Comparison of ENCODE assay signal across 30 cellular contexts in the genomic region with DNA sequence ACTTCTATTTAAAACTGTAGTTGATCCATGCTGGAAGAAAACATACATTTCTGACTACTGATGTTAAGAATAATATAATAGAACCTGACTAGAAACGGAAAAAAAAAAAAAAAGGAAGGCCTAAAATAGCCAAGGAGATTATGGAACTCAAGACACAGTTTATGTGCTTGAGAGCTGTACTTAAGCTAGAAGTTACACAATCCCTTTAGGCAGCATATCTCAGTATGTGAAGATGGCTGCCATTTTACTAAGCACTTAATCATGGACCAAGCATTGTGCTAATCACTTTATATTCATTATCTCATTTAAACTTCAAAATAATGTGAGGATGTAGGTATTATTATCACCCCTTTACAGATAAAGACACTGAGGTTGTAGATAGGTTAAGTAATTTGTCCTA.
DNase-seq lines count a peak whose midpoint lies in the region; ATAC-seq and TF ChIP-seq lines count a peak whose summit lies in the region.
"Had no signal": no experiment of that assay in that cellular context is flagged by ENCODE, and none has a peak within 500 bp of the region (broad histone marks: within the 10 kb centered on the region; RNA-seq: fewer than 3 reads in every experiment).

No MANE protein-coding gene starts in this region.

- no peaks in the 10 kb centered on the region for H3K27me3 ChIP-seq in left lung
- H3K27me3 ChIP-seq: colonic mucosa, foreskin keratinocyte, heart left ventricle, pancreas, upper lobe of left lung had no signal

- peak; percentile 76 for ATAC-seq in left lung
- ATAC-seq: activated CD8-positive, alpha-beta memory T cell treated with anti-CD3 and anti-CD28 coated beads, Interleukin-2, amount 10 ng/mL, durations not matched to agents 7 days and 5 days; activated T-cell treated with anti-CD3 and anti-CD28 coated beads, Interleukin-2, amount 50 U/mL, for 72 hours; CD8-positive, alpha-beta T cell; foreskin keratinocyte; heart left ventricle; Right ventricle myocardium inferior had no signal

- DNase-seq in NB4 (ENCODE audit: low read depth) (peak; percentile 7), SKM-1 treated with dmso at 0.1 percent for 144 hours (lab: John Stamatoyannopoulos, UW; ENCODE audit: unreplicated experiment) (peak; percentile 46), left lung (no peak), DMS153 (lab: John Stamatoyannopoulos, UW) (no peak), amniotic stem cell (lab: John Stamatoyannopoulos, UW) (no peak)
- no peak for DNase-seq in stimulated activated CD4-positive, alpha-beta T cell treated with anti-CD3 and anti-CD28 coated beads, Interleukin-15, amount 100 ng/mL, for 24 hours
- DNase-seq in activated naive CD4-positive, alpha-beta T cell treated with anti-CD3 and anti-CD28 coated beads for 36 hours: no peak
- DNase-seq: activated B cell treated with CpG ODN at 0.5 μM for 24 hours; activated CD8-positive, alpha-beta memory T cell treated with anti-CD3 and anti-CD28 coated beads, Interleukin-2, amount 10 ng/mL, durations not matched to agents 7 days and 5 days; activated naive CD4-positive, alpha-beta T cell treated with Interleukin-2 at 50 U/mL for 16 hours; activated T-cell treated with anti-CD3 and anti-CD28 coated beads, Interleukin-2, amount 50 U/mL, for 72 hours; amygdala; CD8-positive, alpha-beta T cell; colonic mucosa; effector CD8-positive, alpha-beta T cell; erythroblast; heart left ventricle; kidney glomerular epithelial cell; NCI-H1105 treated with DMSO at 0.1 percent for 48 hours; NCI-H2081; NCI-H226; pancreas; retina; stimulated activated CD4-positive, alpha-beta T cell treated with anti-CD3 and anti-CD28 coated beads, Interleukin-4, amount 100 ng/mL, for 1 hour; substantia nigra; T-helper 9 cell; upper lobe of left lung had no signal

- H3K27me3 Mint-ChIP-seq in activated naive CD4-positive, alpha-beta T cell treated with anti-CD3 and anti-CD28 coated beads for 36 hours (ENCODE audit: low read depth): peaks cover 2% of the 10 kb centered on the region

- TF ChIP-seq POLR2A in NB4 (IDR thresholded peaks at IDR 0.05; ENCODE audit: extremely low read depth, insufficient read length): no peak

- H3K27ac Mint-ChIP-seq in activated naive CD4-positive, alpha-beta T cell treated with anti-CD3 and anti-CD28 coated beads for 36 hours: no peak overlapping the region
- H3K27ac Mint-ChIP-seq: activated B cell treated with CpG ODN at 0.5 μM for 24 hours; activated CD8-positive, alpha-beta memory T cell treated with anti-CD3 and anti-CD28 coated beads, Interleukin-2, amount 10 ng/mL, durations not matched to agents 7 days and 5 days; activated T-cell treated with anti-CD3 and anti-CD28 coated beads, Interleukin-2, amount 50 U/mL, for 72 hours; CD8-positive, alpha-beta T cell had no signal

- no peaks in the 10 kb centered on the region for H3K9me3 Mint-ChIP-seq in activated naive CD4-positive, alpha-beta T cell treated with anti-CD3 and anti-CD28 coated beads for 36 hours
- H3K9me3 Mint-ChIP-seq: activated B cell treated with CpG ODN at 0.5 μM for 24 hours; activated T-cell treated with anti-CD3 and anti-CD28 coated beads, Interleukin-2, amount 50 U/mL, for 72 hours; CD8-positive, alpha-beta T cell; neural crest cell had no signal

- no peak overlapping the region for H3K4me3 Mint-ChIP-seq in activated naive CD4-positive, alpha-beta T cell treated with anti-CD3 and anti-CD28 coated beads for 36 hours
- H3K4me3 Mint-ChIP-seq: activated B cell treated with CpG ODN at 0.5 μM for 24 hours; activated CD8-positive, alpha-beta memory T cell treated with anti-CD3 and anti-CD28 coated beads, Interleukin-2, amount 10 ng/mL, durations not matched to agents 7 days and 5 days; activated T-cell treated with anti-CD3 and anti-CD28 coated beads, Interleukin-2, amount 50 U/mL, for 72 hours; CD8-positive, alpha-beta T cell; neural crest cell had no signal

- CTCF ChIA-PET in activated naive CD4-positive, alpha-beta T cell treated with anti-CD3 and anti-CD28 coated beads for 36 hours (lab: Charles Lee): no interaction called here

- TF ChIP-seq CTCF in NB4 (IDR thresholded peaks at IDR 0.05; ENCODE audit: low read depth, low read length): no peak
- no peak for TF ChIP-seq CTCF in left lung (IDR thresholded peaks at IDR 0.05)

- H3K36me3 Mint-ChIP-seq in activated naive CD4-positive, alpha-beta T cell treated with anti-CD3 and anti-CD28 coated beads for 36 hours (ENCODE audit: low read depth): no peaks in the 10 kb centered on the region
- H3K36me3 Mint-ChIP-seq: activated CD8-positive, alpha-beta memory T cell treated with anti-CD3 and anti-CD28 coated beads, Interleukin-2, amount 10 ng/mL, durations not matched to agents 7 days and 5 days; CD8-positive, alpha-beta T cell had no signal

- H3K4me1 Mint-ChIP-seq in activated naive CD4-positive, alpha-beta T cell treated with anti-CD3 and anti-CD28 coated beads for 36 hours (ENCODE audit: low read depth): no peaks in the 10 kb centered on the region
- H3K4me1 Mint-ChIP-seq: activated CD8-positive, alpha-beta memory T cell treated with anti-CD3 and anti-CD28 coated beads, Interleukin-2, amount 10 ng/mL, durations not matched to agents 7 days and 5 days; neural crest cell had no signal

- intact Hi-C loops in left lung (cut with DNase I): no loop called here
- intact Hi-C loops in activated naive CD4-positive, alpha-beta T cell treated with anti-CD3 and anti-CD28 coated beads for 36 hours (cut with micrococcal nuclease): no loop called here

- no peaks in the 10 kb centered on the region for H3K9me3 ChIP-seq in left lung
- H3K9me3 ChIP-seq: colonic mucosa, heart left ventricle, pancreas, upper lobe of left lung had no signal

- H3K4me3 ChIP-seq in NB4 (ENCODE audit: low read depth, low read length) (no peak overlapping the region), left lung (no peak overlapping the region)
- H3K4me3 ChIP-seq: colonic mucosa, heart left ventricle, pancreas, upper lobe of left lung had no signal

- peak overlapping the region in 1 of 2 donors; percentile 3 for H3K27ac ChIP-seq in left lung
- H3K27ac ChIP-seq: colonic mucosa, foreskin keratinocyte, heart left ventricle, pancreas, upper lobe of left lung had no signal

- H3K4me1 ChIP-seq in left lung: no peaks in the 10 kb centered on the region
- H3K4me1 ChIP-seq: colonic mucosa, heart left ventricle, pancreas, upper lobe of left lung had no signal

- H3K36me3 ChIP-seq in left lung: no peaks in the 10 kb centered on the region
- H3K36me3 ChIP-seq: colonic mucosa, heart left ventricle, pancreas, upper lobe of left lung had no signal

Comparison
In these comparisons a context has a peak if more than half of its experiments do, and no peak if none do; other contexts are left out.
1. DNase-seq: peak in NB4 (single experiment) and SKM-1 treated with dmso at 0.1 percent for 144 hours (single experiment); none in left lung (0 of 2), stimulated activated CD4-positive, alpha-beta T cell treated with anti-CD3 and anti-CD28 coated beads, Interleukin-15, amount 100 ng/mL, for 24 hours (single experiment), DMS153 (single experiment), activated naive CD4-positive, alpha-beta T cell treated with anti-CD3 and anti-CD28 coated beads for 36 hours (single experiment) and amniotic stem cell (single experiment).